13 cellular contexts compared by ENCODE assay signal in genomic region chr12:87939182-87939581, GRCh38.
A peak's percentile ranks its signal among the peaks of the same experiment; 100 is the strongest.
DNase-seq lines count a peak whose midpoint lies in the region; ATAC-seq and TF ChIP-seq lines count a peak whose summit lies in the region.
"Had no signal": no experiment of that assay in that cellular context is flagged by ENCODE, and none has a peak within 500 bp of the region (broad histone marks: within the 10 kb centered on the region; RNA-seq: fewer than 3 reads in every experiment).

No MANE protein-coding gene starts in this region.

- H3K36me3 ChIP-seq in brain microvascular endothelial cell (replicated peaks) (no peaks in the 10 kb centered on the region), Karpas-422 (ENCODE audit: insufficient read depth, low read length) (no peaks in the 10 kb centered on the region), gastrocnemius medialis (no peaks in the 10 kb centered on the region)
- H3K36me3 ChIP-seq: BLaER1 treated with 17β-estradiol and CSF1 and Interleukin-3, amounts not matched to agents 10 nM and 100 nM; HAP-1 had no signal

- H3K4me3 ChIP-seq in brain microvascular endothelial cell (ENCODE audit: low read depth, low read length), result no peak overlapping the region
- H3K4me3 ChIP-seq in Karpas-422 (ENCODE audit: low read length), result no peak overlapping the region
- H3K4me3 ChIP-seq in gastrocnemius medialis, result no peak overlapping the region
- H3K4me3 ChIP-seq: BLaER1 treated with 17β-estradiol and CSF1 and Interleukin-3, amounts not matched to agents 10 nM and 100 nM; GM23248; HAP-1 had no signal

- H3K9ac ChIP-seq in H9 (ENCODE audit: extremely low read depth, insufficient read length, low read length) (no peak overlapping the region), Karpas-422 (ENCODE audit: low read length) (no peak overlapping the region)
- H3K9ac ChIP-seq: BLaER1 treated with 17β-estradiol and CSF1 and Interleukin-3, amounts not matched to agents 10 nM and 100 nM; GM23248 had no signal

- DNase-seq in H9 (peak; percentile 39), brain microvascular endothelial cell (no peak), iPS DF 19.7 (ENCODE audit: low read depth, low spot score) (peak; percentile 25), Karpas-422 (no peak), gastrocnemius medialis (no peak)
- no peak for DNase-seq in activated CD4-positive, alpha-beta T cell treated with anti-CD3 and anti-CD28 coated beads for 36 hours
- DNase-seq: CD8-positive, alpha-beta memory T cell; COR-L47; DMS 273 treated with DMSO at 0.1 percent for 48 hours had no signal

- no peaks in the 10 kb centered on the region for H3K23me2 ChIP-seq in H9 (ENCODE audit: insufficient read length, low read depth, low read length, poor library complexity, severe bottlenecking)

- H3K18ac ChIP-seq in H9 (ENCODE audit: insufficient read length, low read depth, low read length), result no peak overlapping the region

- no peak overlapping the region for H2BK12ac ChIP-seq in H9 (ENCODE audit: insufficient read length, low read depth, low read length)

- no peak for ATAC-seq in activated CD4-positive, alpha-beta T cell treated with anti-CD3 and anti-CD28 coated beads for 36 hours
- no peak for ATAC-seq in gastrocnemius medialis

- H3K23ac ChIP-seq in H9 (ENCODE audit: insufficient read length, low read depth, low read length), result no peak overlapping the region

- H4K20me1 ChIP-seq in H9 (ENCODE audit: control insufficient read depth, insufficient read depth, insufficient read length), result no peaks in the 10 kb centered on the region
- no peaks in the 10 kb centered on the region for H4K20me1 ChIP-seq in Karpas-422 (ENCODE audit: insufficient read depth, low read depth, low read length)
- H4K20me1 ChIP-seq: BLaER1 treated with 17β-estradiol and CSF1 and Interleukin-3, amounts not matched to agents 10 nM and 100 nM had no signal

- no peak overlapping the region for H3K4ac ChIP-seq in H9 (ENCODE audit: low read depth, low read length)

- H2AFZ ChIP-seq in H9 (ENCODE audit: low read length), result no peak overlapping the region
- H2AFZ ChIP-seq in Karpas-422 (ENCODE audit: low read length), result no peak overlapping the region
- H2AFZ ChIP-seq: GM23248 had no signal

- H3K4me1 Mint-ChIP-seq in H9, result 0 out of 4 replicates have a peak, but pooled peaks cover 2 to 7% of the 10 kb centered on the region in 2 experiments
- no peaks in the 10 kb centered on the region for H3K4me1 Mint-ChIP-seq in activated CD4-positive, alpha-beta T cell treated with anti-CD3 and anti-CD28 coated beads for 36 hours
- H3K4me1 Mint-ChIP-seq: B cell; CD8-positive, alpha-beta memory T cell had no signal

- H2BK5ac ChIP-seq in H9 (ENCODE audit: insufficient read length, low read length), result no peak overlapping the region

- in situ Hi-C loops in brain microvascular endothelial cell (cut with HindIII; ENCODE audit: low pct_ligation_motif_present, low sequenced_read_pairs) (no loop called here), gastrocnemius medialis (cut with MboI; ENCODE audit: low sequenced_read_pairs in 4 of 4) (no loop called here)

- H3K14ac ChIP-seq in H9 (ENCODE audit: insufficient read depth, low read length), result no peak overlapping the region

- no peak for TF ChIP-seq POLR2A in gastrocnemius medialis (IDR thresholded peaks at IDR 0.05)

- H3K79me1 ChIP-seq in H9 (ENCODE audit: insufficient read depth, low read depth, low read length, poor library complexity, severe bottlenecking), result no peaks in the 10 kb centered on the region

- H3K9me2 ChIP-seq in Karpas-422 (replicated peaks; ENCODE audit: insufficient read depth, low read length), result no peaks in the 10 kb centered on the region

- no peak overlapping the region for H2BK120ac ChIP-seq in H9 (ENCODE audit: low read depth, low read length, poor library complexity, severe bottlenecking)

- H3K27ac ChIP-seq in H9 (ENCODE audit: insufficient read length, low read depth, low read length) (no peak overlapping the region), brain microvascular endothelial cell (no peak overlapping the region), Karpas-422 (ENCODE audit: low read length) (no peak overlapping the region), gastrocnemius medialis (no peak overlapping the region)
- H3K27ac ChIP-seq: BLaER1 treated with 17β-estradiol and CSF1 and Interleukin-3, amounts not matched to agents 10 nM and 100 nM; GM23248 had no signal

- H3T11ph ChIP-seq in H9 (ENCODE audit: low read length), result no peak overlapping the region

- H3K9me3 Mint-ChIP-seq in H9, result peaks cover 22% of the 10 kb centered on the region in 2 experiments
- peaks cover 2% of the 10 kb centered on the region for H3K9me3 Mint-ChIP-seq in activated CD4-positive, alpha-beta T cell treated with anti-CD3 and anti-CD28 coated beads for 36 hours (ENCODE audit: low read depth)
- H3K9me3 Mint-ChIP-seq: CD8-positive, alpha-beta memory T cell had no signal

- H2BK15ac ChIP-seq in H9 (ENCODE audit: low read depth, low read length), result no peak overlapping the region

- no peak overlapping the region for H3K4me3 Mint-ChIP-seq in H9
- no peak overlapping the region for H3K4me3 Mint-ChIP-seq in activated CD4-positive, alpha-beta T cell treated with anti-CD3 and anti-CD28 coated beads for 36 hours
- H3K4me3 Mint-ChIP-seq: B cell; CD8-positive, alpha-beta memory T cell had no signal

- no peaks in the 10 kb centered on the region for H3K4me1 ChIP-seq in H9 (ENCODE audit: insufficient read depth, low read length)
- no peaks in the 10 kb centered on the region for H3K4me1 ChIP-seq in Karpas-422 (ENCODE audit: low read length)
- no peaks in the 10 kb centered on the region for H3K4me1 ChIP-seq in gastrocnemius medialis
- H3K4me1 ChIP-seq: HAP-1 had no signal

- no peak overlapping the region for H2BK20ac ChIP-seq in H9 (ENCODE audit: low read depth, low read length, poor library complexity, severe bottlenecking)

- TF ChIP-seq CTCF in H9 (conservative IDR thresholded peaks at IDR 0.05) (0 out of 3 replicates have a peak, but pooled peaks have one; percentile 13), brain microvascular endothelial cell (IDR thresholded peaks at IDR 0.05; ENCODE audit: low read depth, low read length, missing control alignments) (peak; percentile 1), gastrocnemius medialis (IDR thresholded peaks at IDR 0.05 in 4 of 5, conservative IDR thresholded peaks at IDR 0.05 in 1 of 5) (no peak)

- no peak overlapping the region for H3K56ac ChIP-seq in H9 (ENCODE audit: insufficient read length, low read depth, low read length)

- H3K27me3 ChIP-seq in H9 (ENCODE audit: insufficient read depth, low read length) (no peaks in the 10 kb centered on the region), brain microvascular endothelial cell (replicated peaks) (no peaks in the 10 kb centered on the region), Karpas-422 (ENCODE audit: low read length) (no peaks in the 10 kb centered on the region), gastrocnemius medialis (no peaks in the 10 kb centered on the region)
- H3K27me3 ChIP-seq: BLaER1 treated with 17β-estradiol and CSF1 and Interleukin-3, amounts not matched to agents 10 nM and 100 nM had no signal

- H4K5ac ChIP-seq in H9 (ENCODE audit: insufficient read length, low read depth, low read length), result no peak overlapping the region

- H2AK5ac ChIP-seq in H9 (ENCODE audit: insufficient read length, low read length), result no peak overlapping the region

- POLR2A ChIA-PET in activated CD4-positive, alpha-beta T cell treated with anti-CD3 and anti-CD28 coated beads for 36 hours (lab: Charles Lee), result no interaction called here

- H4K91ac ChIP-seq in H9 (ENCODE audit: insufficient read length, low read depth, low read length), result no peak overlapping the region

- intact Hi-C loops in activated CD4-positive, alpha-beta T cell treated with anti-CD3 and anti-CD28 coated beads for 36 hours (cut with DNase I, micrococcal nuclease), result no loop called here
- intact Hi-C loops in gastrocnemius medialis (cut with DNase I; ENCODE audit: low total_unique reads), result no loop called here

- H3K79me2 ChIP-seq in H9 (ENCODE audit: insufficient read depth, low read length), result no peaks in the 10 kb centered on the region
- H3K79me2 ChIP-seq in Karpas-422 (ENCODE audit: low read length), result no peaks in the 10 kb centered on the region

- H4K8ac ChIP-seq in H9 (replicated peaks; ENCODE audit: insufficient read length, low read depth, low read length), result no peak overlapping the region

- peaks cover 0 to 12% (median 8%) of the 10 kb centered on the region in 3 experiments; a peak in 4 of 7 replicates for H3K36me3 Mint-ChIP-seq in H9 (ENCODE audit: insufficient read depth in 1 of 3, low read depth in 3 of 3)
- no peaks in the 10 kb centered on the region for H3K36me3 Mint-ChIP-seq in activated CD4-positive, alpha-beta T cell treated with anti-CD3 and anti-CD28 coated beads for 36 hours (ENCODE audit: low read depth)
- H3K36me3 Mint-ChIP-seq: CD8-positive, alpha-beta memory T cell had no signal

- peaks cover 53% of the 10 kb centered on the region for H3K27me3 Mint-ChIP-seq in H9 (ENCODE audit: low read depth)
- H3K27me3 Mint-ChIP-seq in activated CD4-positive, alpha-beta T cell treated with anti-CD3 and anti-CD28 coated beads for 36 hours, result no peaks in the 10 kb centered on the region
- H3K27me3 Mint-ChIP-seq: B cell; CD8-positive, alpha-beta memory T cell had no signal

- no peak overlapping the region for H3K27ac Mint-ChIP-seq in H9
- H3K27ac Mint-ChIP-seq in activated CD4-positive, alpha-beta T cell treated with anti-CD3 and anti-CD28 coated beads for 36 hours, result no peak overlapping the region
- H3K27ac Mint-ChIP-seq: B cell; CD8-positive, alpha-beta memory T cell had no signal

- CTCF ChIA-PET in activated CD4-positive, alpha-beta T cell treated with anti-CD3 and anti-CD28 coated beads for 36 hours (lab: Charles Lee), result interaction anchor here (0.7 kb wide), 1 partner anchor 73 kb away, joined by 3 read pairs; no protein-coding TSS in a partner anchor

- H3K9me3 ChIP-seq in H9 (ENCODE audit: control insufficient read depth, low read depth, low read length), result no peaks in the 10 kb centered on the region
- no peaks in the 10 kb centered on the region for H3K9me3 ChIP-seq in Karpas-422 (ENCODE audit: low read length)
- no peaks in the 10 kb centered on the region for H3K9me3 ChIP-seq in gastrocnemius medialis

- H3K4me2 ChIP-seq in H9 (ENCODE audit: insufficient read depth, insufficient read length, low read length) (no peak overlapping the region), Karpas-422 (ENCODE audit: low read depth, low read length, poor library complexity, severe bottlenecking) (no peak overlapping the region)
- H3K4me2 ChIP-seq: BLaER1 treated with 17β-estradiol and CSF1 and Interleukin-3, amounts not matched to agents 10 nM and 100 nM had no signal

Comparison
In these comparisons a context has a peak if more than half of its experiments do, and no peak if none do; other contexts are left out.
1. DNase-seq: peak in H9 (single experiment) and iPS DF 19.7 (single experiment); none in brain microvascular endothelial cell (single experiment), Karpas-422 (single experiment), activated CD4-positive, alpha-beta T cell treated with anti-CD3 and anti-CD28 coated beads for 36 hours (single experiment) and gastrocnemius medialis (0 of 2).
2. CTCF ChIP-seq: peak in H9 (single experiment) and brain microvascular endothelial cell (single experiment); none in gastrocnemius medialis (0 of 5).